Comparison of ENCODE assay signal across 9 cellular contexts in genomic region chr11:65150513-65151271, GRCh38. TPM values are rescaled to one million over a fixed set of nuclear protein-coding genes. Genes with fewer than 3 reads are reported as not detected.
DNase-seq lines count a peak whose midpoint lies in the region; ATAC-seq and TF ChIP-seq lines count a peak whose summit lies in the region.
"Had no signal": no experiment of that assay in that cellular context is flagged by ENCODE, and none has a peak within 500 bp of the region (broad histone marks: within the 10 kb centered on the region; RNA-seq: fewer than 3 reads in every experiment).

No MANE protein-coding gene starts in this region.

- H3K27me3 ChIP-seq in lung (ENCODE audit: control insufficient read depth, insufficient read depth) (no peaks in the 10 kb centered on the region), testis (no peaks in the 10 kb centered on the region)

- CTCF ChIA-PET in RWPE1 (lab: Yijun Ruan, JAX) = interaction anchor here (0.6 kb wide), 1 partner anchor 1112 kb away, joined by 3 read pairs; no protein-coding TSS in a partner anchor

- intact Hi-C loops in testis (cut with DNase I; ENCODE audit: low total_unique reads) = no loop called here

- H3K4me1 ChIP-seq in lung (ENCODE audit: control insufficient read depth in 2 of 2, insufficient read depth in 2 of 2, low read length in 2 of 2) (peaks cover 0 to 3% of the 10 kb centered on the region in 2 donors), testis (peaks cover 12% of the 10 kb centered on the region)

- peak; percentile 94 for DNase-seq in DMS53 treated with DMSO at 0.1 percent for 48 hours (lab: John Stamatoyannopoulos, UW; ENCODE audit: unreplicated experiment)
- peak; percentile 72 for DNase-seq in RWPE1 (ENCODE audit: low spot score)
- DNase-seq in coronary artery (ENCODE audit: low spot score) = peak; percentile 83
- DNase-seq in lung (ENCODE audit: low spot score) = peak; percentile 89
- peak; percentile 82 for DNase-seq in testis
- no peak for DNase-seq in GM10266 (ENCODE audit: extremely low spot score)

- 11 to 22% methylated on average over 12 of the region's 12 CpGs for WGBS in lung, 2 donors
- 25 to 32% methylated on average over 10 to 12 of the region's 12 CpGs for WGBS in testis, 2 donors

- ATAC-seq in HG02973 (IDR thresholded peaks at IDR 0.05; ENCODE audit: unreplicated experiment) (peak; percentile 70), lung (ENCODE audit: insufficient read depth, low FRiP score) (peak; percentile 91), GM18498 (IDR thresholded peaks at IDR 0.05; ENCODE audit: unreplicated experiment) (no peak)

- no peaks in the 10 kb centered on the region for H3K36me3 ChIP-seq in lung (ENCODE audit: control insufficient read depth in 2 of 2, insufficient read depth in 2 of 2, low read length in 2 of 2)
- no peaks in the 10 kb centered on the region for H3K36me3 ChIP-seq in testis (ENCODE audit: low read depth, missing control alignments)

- POLR2A ChIA-PET in RWPE1 (lab: Yijun Ruan, JAX; ENCODE audit: low non-redundant PET) = no interaction called here

- TF ChIP-seq CTCF in RWPE1 (conservative IDR thresholded peaks at IDR 0.05; ENCODE audit: low read depth) (no peak), coronary artery (IDR thresholded peaks at IDR 0.05) (no peak), lung (IDR thresholded peaks at IDR 0.05; ENCODE audit: control extremely low read depth, extremely low read depth) (no peak), testis (IDR thresholded peaks at IDR 0.05) (no peak), GM10266 (IDR thresholded peaks at IDR 0.05; ENCODE audit: control insufficient read depth, insufficient read depth, low read depth, missing control alignments) (no peak)

- no peak for TF ChIP-seq POLR2A in testis (IDR thresholded peaks at IDR 0.05)

- H3K9me3 ChIP-seq in lung (ENCODE audit: control insufficient read depth in 2 of 2, insufficient read depth in 1 of 2, low read length in 1 of 2) = no peaks in the 10 kb centered on the region
- H3K9me3 ChIP-seq in testis = no peaks in the 10 kb centered on the region

- H3K4me3 ChIP-seq in coronary artery = no peak overlapping the region
- no peak overlapping the region for H3K4me3 ChIP-seq in lung
- no peak overlapping the region for H3K4me3 ChIP-seq in testis

- H3K27ac ChIP-seq in RWPE1 (peak overlapping the region; percentile 87), coronary artery (peak overlapping the region; percentile 29 to 75), lung (ENCODE audit: low read depth in 1 of 2, low read length in 1 of 2) (peak overlapping the region; percentile 82 to 85), testis (peak overlapping the region in 1 of 2 donors; percentile 61)

RNA-seq across cellular contexts. Expression of gene SYVN1, which starts 16.4 kb away (rescaled TPM):
- 10 to 100 TPM; 38.8 to 80.7 TPM for total RNA-seq in lung
- 10 to 100 TPM; 31.6 to 36.5 TPM for polyA plus RNA-seq in lung
- 10 to 100 TPM; 67.4 to 87.2 TPM for total RNA-seq in testis
- 62.0 TPM for polyA plus RNA-seq in testis (ENCODE audit: insufficient read depth, low read depth, low replicate concordance)

RNA-seq across cellular contexts. Expression of gene SPDYC, which starts 19.3 kb away (rescaled TPM):
- total RNA-seq in lung (not detected), testis (1 to 10 TPM; 1.2 TPM)
- polyA plus RNA-seq in lung (not detected), testis (ENCODE audit: insufficient read depth, low read depth, low replicate concordance) (0.80 TPM)
- total RNA-seq: T-helper 1 cell treated with Interleukin-12 subunit alpha and Interleukin-12 subunit beta and Interleukin-4 antibody, amounts not matched to agents 30 ng/mL and 1 ng/mL, for 36 hours had no signal

RNA-seq across cellular contexts. Expression of gene MRPL49, which starts 28.6 kb away (rescaled TPM):
- total RNA-seq in lung (10 to 100 TPM; 35.6 to 44.3 TPM), testis (10 to 100 TPM; 82.8 to 87.7 TPM)
- polyA plus RNA-seq in lung (10 to 100 TPM; 26.3 to 57.2 TPM), testis (ENCODE audit: insufficient read depth, low read depth, low replicate concordance) (53.9 TPM)

RNA-seq across cellular contexts. Expression of gene FAU, which starts 28.8 kb away (rescaled TPM):
- 100 to 1,000 TPM; 334 to 904 TPM for total RNA-seq in lung
- polyA plus RNA-seq in lung = 1,000 to 10,000 TPM; 1,051 to 1,580 TPM
- total RNA-seq in testis = 100 to 1,000 TPM; 441 to 583 TPM
- polyA plus RNA-seq in testis (ENCODE audit: insufficient read depth, low read depth, low replicate concordance) = 761 TPM

RNA-seq across cellular contexts. Expression of gene CAPN1, which starts 31.0 kb away (rescaled TPM):
- 100 to 1,000 TPM; 106 to 265 TPM for total RNA-seq in lung
- polyA plus RNA-seq in lung = 100 to 1,000 TPM; 128 to 144 TPM
- 10 to 100 TPM; 36.2 to 85.3 TPM for total RNA-seq in testis
- 27.3 TPM for polyA plus RNA-seq in testis (ENCODE audit: insufficient read depth, low read depth, low replicate concordance)
